Comparison of ENCODE assay signal across 15 cellular contexts in genomic region chr2:186554450-186554849, GRCh38. TPM values are rescaled to one million over a fixed set of nuclear protein-coding genes. Genes with fewer than 3 reads are reported as not detected.
DNase-seq lines count a peak whose midpoint lies in the region; ATAC-seq, FAIRE-seq and TF ChIP-seq lines count a peak whose summit lies in the region.
"Had no signal": no experiment of that assay in that cellular context is flagged by ENCODE, and none has a peak within 500 bp of the region (broad histone marks: within the 10 kb centered on the region; RNA-seq: fewer than 3 reads in every experiment).

No MANE protein-coding gene starts in this region.

- ATAC-seq in activated naive CD4-positive, alpha-beta T cell treated with anti-CD3 and anti-CD28 coated beads, Interleukin-2, amount 50 U/mL, for 72 hours: peak; percentile 28 to 62
- ATAC-seq in K562: no peak; the same call in 1 of the 3 replicates
- ATAC-seq in HG03442 (IDR thresholded peaks at IDR 0.05; ENCODE audit: unreplicated experiment): no peak

- no peaks in the 10 kb centered on the region for H3K9me3 ChIP-seq in K562 (replicated peaks; ENCODE audit: control insufficient read depth, insufficient read depth, low read depth, low read length)
- no peaks in the 10 kb centered on the region for H3K9me3 ChIP-seq in keratinocyte (ENCODE audit: control insufficient read depth, low read depth, low read length)
- H3K9me3 ChIP-seq: Peyer's patch had no signal

- FAIRE-seq in K562 (lab: Jason Lieb, UNC) (no peak), keratinocyte (lab: Jason Lieb, UNC) (no peak)
- FAIRE-seq: HTR-8/SVneo had no signal

- H3K4me1 ChIP-seq in K562 (replicated peaks in 1 of 2; ENCODE audit: control insufficient read depth in 2 of 2, insufficient read depth in 2 of 2, low read length in 2 of 2) (no peaks in the 10 kb centered on the region; a peak in 1 of 5 replicates), keratinocyte (ENCODE audit: control insufficient read depth, extremely low read depth, insufficient read depth, low read length) (peaks cover 7% of the 10 kb centered on the region)
- H3K4me1 ChIP-seq: Peyer's patch had no signal

- H3K27me3 ChIP-seq in K562 (ENCODE audit: control insufficient read depth in 2 of 2, insufficient read depth in 2 of 2, low read length in 2 of 2) (no peaks in the 10 kb centered on the region), keratinocyte (ENCODE audit: control insufficient read depth, extremely low read depth, insufficient read depth, low read length) (no peaks in the 10 kb centered on the region)
- H3K27me3 ChIP-seq: Peyer's patch had no signal

- no peak for DNase-seq in activated naive CD4-positive, alpha-beta T cell treated with anti-CD3 and anti-CD28 coated beads, Interleukin-2, amount 50 U/mL, for 72 hours (ENCODE audit: low spot score in 2 of 2)
- no peak for DNase-seq in activated naive CD4-positive, alpha-beta T cell treated with anti-CD3 and anti-CD28 coated beads, Interleukin-2, amount 10 ng/mL, durations not matched to agents 7 days and 5 days
- DNase-seq in K562 (ENCODE audit: extremely low read depth in 1 of 4, low spot score in 3 of 4) (no peak), keratinocyte (ENCODE audit: low read depth, low spot score) (no peak), medulla oblongata (ENCODE audit: extremely low spot score) (no peak), NCI-H82 treated with DMSO at 0.1 percent for 48 hours (lab: John Stamatoyannopoulos, UW; ENCODE audit: unreplicated experiment) (no peak), SKM-1 treated with dmso at 0.1 percent for 144 hours (lab: John Stamatoyannopoulos, UW; ENCODE audit: unreplicated experiment) (no peak)
- DNase-seq: C1 segment of cervical spinal cord, H9, NCI-H146, NCI-H748 treated with DMSO at 0.1 percent for 48 hours, Peyer's patch, SHP77 had no signal

- no peaks in the 10 kb centered on the region for H3K27me3 Mint-ChIP-seq in activated naive CD4-positive, alpha-beta T cell treated with anti-CD3 and anti-CD28 coated beads, Interleukin-2, amount 10 ng/mL, durations not matched to agents 7 days and 5 days

- H3K4me2 ChIP-seq in K562 (ENCODE audit: insufficient read depth, low read length) (no peak overlapping the region), keratinocyte (ENCODE audit: control insufficient read depth, extremely low read depth, insufficient read depth, low read depth, low read length) (no peak overlapping the region)

- H2AFZ ChIP-seq in K562 (ENCODE audit: low read depth, low read length): no peak overlapping the region; the same call in 1 of the 2 replicates
- H2AFZ ChIP-seq in keratinocyte (ENCODE audit: control insufficient read depth, low read length): no peak overlapping the region

- H3K9me3 Mint-ChIP-seq in activated naive CD4-positive, alpha-beta T cell treated with anti-CD3 and anti-CD28 coated beads, Interleukin-2, amount 50 U/mL, for 72 hours: no peaks in the 10 kb centered on the region
- no peaks in the 10 kb centered on the region for H3K9me3 Mint-ChIP-seq in activated naive CD4-positive, alpha-beta T cell treated with anti-CD3 and anti-CD28 coated beads, Interleukin-2, amount 10 ng/mL, durations not matched to agents 7 days and 5 days
- H3K9me3 Mint-ChIP-seq: H9 had no signal

- POLR2A ChIA-PET in K562 (lab: Yijun Ruan, JAX): interaction anchor here (0.8 to 1.2 kb wide), 2 partner anchors 14 to 35 kb away, joined by 3 to 4 read pairs; no protein-coding TSS in a partner anchor

- H3K9ac ChIP-seq in K562 (ENCODE audit: insufficient read depth in 1 of 2, low read depth in 2 of 2, low read length in 2 of 2) (no peak overlapping the region), keratinocyte (ENCODE audit: control insufficient read depth, extremely low read depth, insufficient read depth, low read length) (no peak overlapping the region)

- in situ Hi-C loops in K562 (cut with MboI): no loop called here

- no TSS peak for BruUV-seq in K562 (replicated peaks; lab: Mats Ljungman, UMichigan)

- CTCF ChIA-PET in activated naive CD4-positive, alpha-beta T cell treated with anti-CD3 and anti-CD28 coated beads, Interleukin-2, amount 10 ng/mL, durations not matched to agents 7 days and 5 days (lab: Charles Lee): no interaction called here
- CTCF ChIA-PET in K562 (lab: Yijun Ruan, JAX; ENCODE audit: low intra/inter-chr PET ratio): no interaction called here

- H4K20me1 ChIP-seq in K562 (replicated peaks; ENCODE audit: control insufficient read depth, insufficient read depth, low read length) (no peaks in the 10 kb centered on the region), keratinocyte (ENCODE audit: control insufficient read depth, extremely low read depth, insufficient read depth, low read length) (no peaks in the 10 kb centered on the region)

- H3K4me3 Mint-ChIP-seq in activated naive CD4-positive, alpha-beta T cell treated with anti-CD3 and anti-CD28 coated beads, Interleukin-2, amount 10 ng/mL, durations not matched to agents 7 days and 5 days: no peak overlapping the region
- H3K4me3 Mint-ChIP-seq: H9 had no signal

- dilution Hi-C loops in keratinocyte (cut with MboI; ENCODE audit: extremely low pct_ligation_motif_present, low sequenced_read_pairs): no loop called here

- H3K36me3 ChIP-seq in K562 (ENCODE audit: control insufficient read depth, insufficient read depth, low read length) (no peaks in the 10 kb centered on the region), keratinocyte (ENCODE audit: control insufficient read depth in 2 of 2, extremely low read depth in 1 of 2, insufficient read depth in 2 of 2, low read length in 2 of 2) (no peaks in the 10 kb centered on the region)
- H3K36me3 ChIP-seq: Peyer's patch had no signal

- TF ChIP-seq RAD21 in K562 (CRISPR knock-in tag; conservative IDR thresholded peaks at IDR 0.05 in 1 of 2, IDR thresholded peaks at IDR 0.05 in 1 of 2): no peak

- H3K27ac Mint-ChIP-seq in activated naive CD4-positive, alpha-beta T cell treated with anti-CD3 and anti-CD28 coated beads, Interleukin-2, amount 50 U/mL, for 72 hours: no peak overlapping the region
- no peak overlapping the region for H3K27ac Mint-ChIP-seq in activated naive CD4-positive, alpha-beta T cell treated with anti-CD3 and anti-CD28 coated beads, Interleukin-2, amount 10 ng/mL, durations not matched to agents 7 days and 5 days
- H3K27ac Mint-ChIP-seq: H9 had no signal

- H3K4me3 ChIP-seq in K562: no peak overlapping the region
- H3K4me3 ChIP-seq in keratinocyte (ENCODE audit: control insufficient read depth in 2 of 3, extremely low read depth in 1 of 3, insufficient read depth in 2 of 3, low read depth in 1 of 3, low read length in 3 of 3): no peak overlapping the region
- H3K4me3 ChIP-seq: Peyer's patch had no signal

- WGBS in K562 (ENCODE audit: insufficient coverage, low coverage, missing lambda C conversion rate): 0% methylated on average over 1 of the region's 1 CpG

- intact Hi-C loops in K562 (cut with micrococcal nuclease): no loop called here

- H3K36me3 Mint-ChIP-seq in activated naive CD4-positive, alpha-beta T cell treated with anti-CD3 and anti-CD28 coated beads, Interleukin-2, amount 50 U/mL, for 72 hours: no peaks in the 10 kb centered on the region
- no peaks in the 10 kb centered on the region for H3K36me3 Mint-ChIP-seq in activated naive CD4-positive, alpha-beta T cell treated with anti-CD3 and anti-CD28 coated beads, Interleukin-2, amount 10 ng/mL, durations not matched to agents 7 days and 5 days

- H3K9me1 ChIP-seq in K562 (ENCODE audit: control insufficient read depth, insufficient read depth, low read length) (no peaks in the 10 kb centered on the region), keratinocyte (ENCODE audit: control insufficient read depth, extremely low read depth, insufficient read depth, low read length) (no peaks in the 10 kb centered on the region)

- H3K4me1 Mint-ChIP-seq in activated naive CD4-positive, alpha-beta T cell treated with anti-CD3 and anti-CD28 coated beads, Interleukin-2, amount 10 ng/mL, durations not matched to agents 7 days and 5 days: no peaks in the 10 kb centered on the region
- H3K4me1 Mint-ChIP-seq: H9 had no signal

- TF ChIP-seq EP300 in K562 (IDR thresholded peaks at IDR 0.05; ENCODE audit: low read length): no peak

- TF ChIP-seq POLR2A in K562 (conservative IDR thresholded peaks at IDR 0.05): no peak

- H3K79me2 ChIP-seq in K562 (ENCODE audit: control insufficient read depth, insufficient read depth, low read length): no peaks in the 10 kb centered on the region
- no peaks in the 10 kb centered on the region for H3K79me2 ChIP-seq in keratinocyte (ENCODE audit: control insufficient read depth, insufficient read depth, low read length)

- H3K27ac ChIP-seq in K562 (ENCODE audit: extremely low read depth, low read depth, low read length) (no peak overlapping the region), keratinocyte (ENCODE audit: control insufficient read depth, insufficient read depth, low read length) (peak overlapping the region; percentile 9)
- H3K27ac ChIP-seq: Peyer's patch had no signal

- no peak for TF ChIP-seq CTCF in K562 (IDR thresholded peaks at IDR 0.05 in 2 of 3, conservative IDR thresholded peaks at IDR 0.05 in 1 of 3; ENCODE audit: insufficient read depth in 2 of 3, low read depth in 1 of 3, low read length in 3 of 3)
- TF ChIP-seq CTCF in keratinocyte (optimal IDR thresholded peaks at IDR 0.05 in 1 of 3, IDR thresholded peaks at IDR 0.05 in 1 of 3, conservative IDR thresholded peaks at IDR 0.05 in 1 of 3; ENCODE audit: extremely low read depth in 1 of 3, insufficient read depth in 2 of 3, low read length in 3 of 3): no peak

RNA-seq across cellular contexts. Expression of gene ITGAV, which starts 35.4 kb away (rescaled TPM):
- 10 to 100 TPM in 1 of 2 donors, 1 to 10 TPM in 1; 8.7 to 10.9 TPM for total RNA-seq in activated naive CD4-positive, alpha-beta T cell treated with anti-CD3 and anti-CD28 coated beads, Interleukin-2, amount 50 U/mL, for 72 hours
- total RNA-seq in K562 (2011; cell fraction: chromatin; rRNA removed; ENCODE audit: low replicate concordance): 44.5 and 102 TPM in 2 replicates
- 19.5 and 40.0 TPM in 2 replicates for total RNA-seq in K562 (2011; cell fraction: nucleolus; rRNA removed)
- total RNA-seq in K562 (2011; cell fraction: nucleoplasm; rRNA removed): 34.2 and 43.0 TPM in 2 replicates
- total RNA-seq in K562 (2014; rRNA removed) (10.4 and 10.7 TPM in 2 replicates), K562 (2014; rRNA removed; fragmentation: Illumina TruSeq; extraction: Trizol) (17.6 and 18.4 TPM in 2 replicates), K562 (2015; rRNA removed; fragmentation: Illumina TruSeq; extraction: Trizol) (16.2 and 16.5 TPM in 2 replicates), K562 (2021) (15.5 and 17.7 TPM in 2 replicates)
- polyA plus RNA-seq in K562 (2011; rRNA removed) (16.2 and 16.3 TPM in 2 replicates), K562 (2014; fragmentation: Illumina TruSeq; extraction: Trizol) (8.5 and 10.3 TPM in 2 replicates), K562 (2014; fragmentation: Nextera tagmentation; extraction: Ambion mirVana) (1 to 10 TPM; 3.7 to 4.6 TPM), K562 (2014; rRNA removed) (7.4 and 8.8 TPM in 2 replicates), keratinocyte (63.7 to 114 TPM (median 76.6 TPM) in 3 replicates)
- polyA plus RNA-seq in K562 (2011; cell fraction: cytosol; rRNA removed): 3.6 and 7.9 TPM in 2 replicates
- polyA plus RNA-seq in K562 (2011; cell fraction: nucleus; rRNA removed): 29.1 and 37.9 TPM in 2 replicates
- 8.4 and 15.6 TPM in 2 replicates for polyA plus RNA-seq in K562 (2012)
- 32.1 and 40.9 TPM in 2 replicates for polyA minus RNA-seq in K562 (2011; rRNA and poly(A)+ RNA removed)
- 16.9 and 21.9 TPM in 2 replicates for polyA minus RNA-seq in K562 (2011; cell fraction: cytosol; rRNA and poly(A)+ RNA removed)
- 25.4 and 40.0 TPM in 2 replicates for polyA minus RNA-seq in K562 (2011; cell fraction: nucleus; rRNA and poly(A)+ RNA removed)
- 42.8 TPM for polyA plus RNA-seq in keratinocyte (2011; ENCODE audit: low read depth)
- 12.1 and 23.3 TPM in 2 replicates for polyA plus RNA-seq in keratinocyte (2011; cell fraction: cytosol; rRNA removed)
- 107 and 140 TPM in 2 replicates for polyA plus RNA-seq in keratinocyte (2011; cell fraction: nucleus; rRNA removed)
- polyA plus RNA-seq in keratinocyte (2012; ENCODE audit: low replicate concordance): 27.5 and 58.3 TPM in 2 replicates
- polyA minus RNA-seq in keratinocyte: 70.7 to 212 TPM (median 171 TPM) in 3 replicates
- polyA minus RNA-seq in keratinocyte (2011; cell fraction: cytosol; rRNA and poly(A)+ RNA removed): 82.9 TPM
- 321 and 568 TPM in 2 replicates for polyA minus RNA-seq in keratinocyte (2011; cell fraction: nucleus; rRNA and poly(A)+ RNA removed)

Comparison
In these comparisons a context has a peak if more than half of its experiments do, and no peak if none do; other contexts are left out.
1. ATAC-seq: peak in activated naive CD4-positive, alpha-beta T cell treated with anti-CD3 and anti-CD28 coated beads, Interleukin-2, amount 50 U/mL, for 72 hours (2 of 2); none in K562 (single experiment) and HG03442 (single experiment).